Comparison of ENCODE assay signal across 6 cellular contexts in genomic region chr1:160945881-160946280, GRCh38. TPM values are rescaled to one million over a fixed set of nuclear protein-coding genes. Genes with fewer than 3 reads are reported as not detected.
"Had no signal": no experiment of that assay in that cellular context is flagged by ENCODE, and none has a peak within 500 bp of the region (broad histone marks: within the 10 kb centered on the region; RNA-seq: fewer than 3 reads in every experiment).

No MANE protein-coding gene starts in this region.

RNA-seq across cellular contexts. Expression of gene ITLN2, which starts 8.7 kb away (rescaled TPM):
- total RNA-seq: activated CD8-positive, alpha-beta T cell treated with anti-CD3 and anti-CD28 coated beads, Interleukin-2, amount 10 ng/mL, durations not matched to agents 7 days and 5 days; activated naive CD8-positive, alpha-beta T cell treated with anti-CD3 and anti-CD28 coated beads, Interleukin-2, amount 10 ng/mL, durations not matched to agents 7 days and 5 days; aorta; body of pancreas; SJSA1; T-helper 17 cell had no signal
